Comparison of ENCODE assay signal across 10 cellular contexts in genomic region chr13:48533986-48534600, GRCh38. TPM values are rescaled to one million over a fixed set of nuclear protein-coding genes. Genes with fewer than 3 reads are reported as not detected.
A peak's percentile ranks its signal among the peaks of the same experiment; 100 is the strongest.
DNase-seq lines count a peak whose midpoint lies in the region; ATAC-seq, FAIRE-seq and TF ChIP-seq lines count a peak whose summit lies in the region.
"Had no signal": no experiment of that assay in that cellular context is flagged by ENCODE, and none has a peak within 500 bp of the region (broad histone marks: within the 10 kb centered on the region; RNA-seq: fewer than 3 reads in every experiment).

No MANE protein-coding gene starts in this region.

- peak; percentile 87 for FAIRE-seq in D721Med (lab: Jason Lieb, UNC)
- FAIRE-seq: colon had no signal

- no peaks in the 10 kb centered on the region for H4K20me1 ChIP-seq in osteoblast (ENCODE audit: insufficient read depth, low read length)

- H3K27me3 ChIP-seq in osteoblast (ENCODE audit: insufficient read depth, low read length), result no peaks in the 10 kb centered on the region

- H3K9me3 ChIP-seq in osteoblast (ENCODE audit: low read depth, low read length), result no peaks in the 10 kb centered on the region

- peaks cover 20% of the 10 kb centered on the region for H3K4me1 Mint-ChIP-seq in central memory CD8-positive, alpha-beta T cell

- H3K9me3 Mint-ChIP-seq in central memory CD8-positive, alpha-beta T cell, result peaks cover 11% of the 10 kb centered on the region

- ATAC-seq in central memory CD8-positive, alpha-beta T cell (replicated peaks; ENCODE audit: extremely low read depth, poor library complexity, severe bottlenecking), result no peak
- ATAC-seq in HG02623 (IDR thresholded peaks at IDR 0.05; ENCODE audit: unreplicated experiment), result no peak

- no peaks in the 10 kb centered on the region for H3K27me3 Mint-ChIP-seq in central memory CD8-positive, alpha-beta T cell

- no peak for TF ChIP-seq CTCF in D721Med (IDR thresholded peaks at IDR 0.05; ENCODE audit: insufficient read depth, missing control alignments)
- no peak for TF ChIP-seq CTCF in osteoblast (IDR thresholded peaks at IDR 0.05; ENCODE audit: extremely low read depth, low read depth, low read length)

- peaks cover 26% of the 10 kb centered on the region for H3K36me3 Mint-ChIP-seq in central memory CD8-positive, alpha-beta T cell (ENCODE audit: insufficient read depth)

- no peak overlapping the region for H3K27ac ChIP-seq in osteoblast (ENCODE audit: low read depth, low read length)

- no peaks in the 10 kb centered on the region for H3K36me3 ChIP-seq in osteoblast (ENCODE audit: insufficient read depth, low read length)

- peak overlapping the region; percentile 91 for H3K4me3 Mint-ChIP-seq in central memory CD8-positive, alpha-beta T cell

- DNase-seq in D721Med (ENCODE audit: insufficient read length, low spot score) (peak; percentile 20), MV-4-11 (lab: John Stamatoyannopoulos, UW) (peak; percentile 32), osteoblast (ENCODE audit: insufficient read length, low spot score, missing footprints) (no peak), NCI-H446 (lab: John Stamatoyannopoulos, UW) (no peak), NCI-H2081 (lab: John Stamatoyannopoulos, UW) (no peak), NCI-H1417 (lab: John Stamatoyannopoulos, UW) (no peak)
- no peak for DNase-seq in central memory CD8-positive, alpha-beta T cell (ENCODE audit: low spot score in 2 of 2)
- DNase-seq: activated CD4-positive, alpha-beta T cell treated with anti-CD3 and anti-CD28 coated beads for 1 hour had no signal

- peaks cover 8% of the 10 kb centered on the region for H3K79me2 ChIP-seq in osteoblast (ENCODE audit: insufficient read depth, low read length)

- peak overlapping the region; percentile 98 for H3K27ac Mint-ChIP-seq in central memory CD8-positive, alpha-beta T cell (ENCODE audit: low read depth)

- H3K4me2 ChIP-seq in osteoblast (ENCODE audit: insufficient read depth, low read length), result peak overlapping the region; percentile 95

- no peak overlapping the region for H3K4me3 ChIP-seq in osteoblast (ENCODE audit: insufficient read depth, low read length)

- peak overlapping the region; percentile 89 for H2AFZ ChIP-seq in osteoblast (ENCODE audit: low read length)

- H3K4me1 ChIP-seq in osteoblast (ENCODE audit: insufficient read depth, low read length), result peaks cover 10% of the 10 kb centered on the region

RNA-seq across cellular contexts. Expression of gene RCBTB2, which starts 1.2 kb away (rescaled TPM):
- total RNA-seq in osteoblast, result 10.5 and 11.8 TPM in 2 replicates

Comparison
In these comparisons a context has a peak if more than half of its experiments do, and no peak if none do; other contexts are left out.
1. DNase-seq: peak in D721Med (single experiment) and MV-4-11 (single experiment); none in central memory CD8-positive, alpha-beta T cell (0 of 2), osteoblast (single experiment), NCI-H446 (0 of 2), NCI-H2081 (0 of 2) and NCI-H1417 (0 of 3).